9 cellular contexts compared by ENCODE assay signal in the genomic region with DNA sequence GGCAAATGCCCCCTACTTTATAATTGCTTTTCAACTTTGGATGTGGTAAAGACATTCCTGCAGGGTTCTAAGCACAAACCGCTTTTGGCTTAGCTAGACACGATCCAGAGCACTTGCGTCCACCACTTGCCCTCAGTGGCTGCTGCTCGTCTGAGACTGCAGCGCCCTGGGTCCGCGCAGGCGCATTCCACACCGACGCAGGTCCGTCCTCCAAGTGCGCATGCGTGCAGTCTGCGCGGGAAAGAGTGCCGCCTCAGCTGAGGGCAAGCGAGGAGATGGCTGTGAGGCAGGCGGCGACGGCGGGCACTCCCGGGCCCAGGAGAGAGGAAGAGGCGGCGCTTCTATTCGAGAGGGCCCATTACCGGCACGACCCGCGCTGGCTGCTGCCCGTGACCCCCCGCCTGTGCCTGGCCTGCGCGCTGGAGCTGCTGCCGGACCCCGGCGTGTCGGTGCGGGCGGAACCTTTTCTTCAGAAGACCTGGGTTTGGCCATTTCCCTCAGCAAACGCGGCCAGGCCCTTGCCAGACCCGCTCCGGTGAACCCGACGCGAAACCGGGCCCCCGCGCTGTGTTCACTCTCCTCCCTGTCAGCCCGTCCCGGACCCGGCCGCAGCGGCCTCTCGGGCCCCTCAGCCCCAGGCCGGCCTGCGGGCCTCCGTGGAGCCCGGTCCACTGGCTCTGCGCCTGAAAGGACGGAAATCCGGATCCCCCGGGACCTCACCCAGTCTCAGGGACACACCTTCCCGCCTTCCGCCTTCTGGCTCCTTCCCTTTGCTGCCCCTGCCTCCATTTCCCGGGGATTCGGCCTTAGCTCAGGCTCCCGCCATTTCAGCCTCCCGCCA. TPM values are rescaled to one million over a fixed set of nuclear protein-coding genes. Genes with fewer than 3 reads are reported as not detected.
DNase-seq lines count a peak whose midpoint lies in the region; ATAC-seq and TF ChIP-seq lines count a peak whose summit lies in the region.
"Had no signal": no experiment of that assay in that cellular context is flagged by ENCODE, and none has a peak within 500 bp of the region (broad histone marks: within the 10 kb centered on the region; RNA-seq: fewer than 3 reads in every experiment).

A gene with protein sequence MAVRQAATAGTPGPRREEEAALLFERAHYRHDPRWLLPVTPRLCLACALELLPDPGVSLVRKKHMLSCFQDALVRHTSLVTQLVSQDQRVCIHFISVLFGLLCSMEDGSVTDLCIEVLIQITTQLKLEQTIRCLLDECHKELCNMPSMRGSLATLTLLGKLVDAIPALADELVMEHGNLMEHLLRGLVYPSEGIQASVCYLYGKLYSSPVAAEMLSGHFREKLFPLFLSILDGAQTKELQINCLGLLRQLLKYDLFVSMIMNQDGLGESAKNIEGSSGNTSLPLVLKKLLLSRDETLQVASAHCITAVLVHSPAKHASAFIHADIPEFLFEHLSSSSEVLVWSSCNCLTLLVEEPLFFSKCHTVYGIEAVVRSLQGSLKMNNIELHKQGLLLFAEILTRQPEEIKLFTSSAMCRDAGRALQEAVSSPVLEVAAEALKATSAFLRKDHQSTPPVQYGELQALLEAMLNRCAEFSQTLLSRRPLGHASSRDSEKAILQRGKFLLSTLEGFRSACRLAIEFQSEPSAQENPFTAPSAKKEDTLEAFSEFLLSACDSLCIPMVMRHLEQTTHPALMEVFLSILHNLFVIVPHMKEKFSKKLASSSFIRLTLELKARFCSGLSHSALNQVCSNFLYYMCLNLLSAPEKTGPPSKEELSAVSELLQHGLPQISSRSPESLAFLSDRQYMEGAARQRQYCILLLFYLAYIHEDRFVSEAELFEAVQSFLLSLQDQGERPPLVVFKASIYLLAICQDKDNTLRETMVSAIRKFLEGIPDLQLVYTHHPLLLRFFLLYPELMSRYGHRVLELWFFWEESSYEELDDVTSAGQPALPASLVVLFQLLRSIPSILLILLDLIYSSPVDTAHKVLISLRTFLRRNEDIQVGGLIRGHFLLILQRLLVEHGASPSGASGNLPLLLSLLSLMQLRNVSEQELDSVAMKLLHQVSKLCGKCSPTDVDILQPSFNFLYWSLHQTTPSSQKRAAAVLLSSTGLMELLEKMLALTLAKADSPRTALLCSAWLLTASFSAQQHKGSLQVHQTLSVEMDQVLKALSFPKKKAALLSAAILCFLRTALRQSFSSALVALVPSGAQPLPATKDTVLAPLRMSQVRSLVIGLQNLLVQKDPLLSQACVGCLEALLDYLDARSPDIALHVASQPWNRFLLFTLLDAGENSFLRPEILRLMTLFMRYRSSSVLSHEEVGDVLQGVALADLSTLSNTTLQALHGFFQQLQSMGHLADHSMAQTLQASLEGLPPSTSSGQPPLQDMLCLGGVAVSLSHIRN (plus strand): TSS at position 240 of the 841 bp plus-strand sequence. CDS start 36 bp downstream, at position 276.

- H3K27me3 ChIP-seq in lung (ENCODE audit: control insufficient read depth, insufficient read depth), result no peaks in the 10 kb centered on the region

- H3K4me1 Mint-ChIP-seq in activated CD4-positive, alpha-beta T cell treated with anti-CD3 and anti-CD28 coated beads for 36 hours, result peaks cover 11% of the 10 kb centered on the region
- H3K4me1 Mint-ChIP-seq in central memory CD8-positive, alpha-beta T cell, result peaks cover 6% of the 10 kb centered on the region

- 40 to 47% methylated on average over 60 to 69 of the region's 69 CpGs for WGBS in lung, 2 donors

- no peaks in the 10 kb centered on the region for H3K27me3 Mint-ChIP-seq in activated CD4-positive, alpha-beta T cell treated with anti-CD3 and anti-CD28 coated beads for 36 hours
- no peaks in the 10 kb centered on the region for H3K27me3 Mint-ChIP-seq in central memory CD8-positive, alpha-beta T cell

- H3K4me3 ChIP-seq in lung, result no peak within 1 kb of the TSS
- H3K4me3 ChIP-seq: skin epidermis had no signal

- intact Hi-C loops in activated CD4-positive, alpha-beta T cell treated with anti-CD3 and anti-CD28 coated beads for 36 hours (cut with DNase I, micrococcal nuclease), result loop anchor here (1.0 to 5.0 kb wide), 3 partner anchors 83 to 158 kb away; a partner anchor contains a TSS

- POLR2A ChIA-PET in activated CD4-positive, alpha-beta T cell treated with anti-CD3 and anti-CD28 coated beads for 36 hours (lab: Charles Lee), result interaction anchor here (0.6 to 1.5 kb wide), 4 partner anchors 38 to 244 kb away, joined by 3 to 8 read pairs (median 4); a partner anchor contains a TSS

- H3K27ac Mint-ChIP-seq in activated CD4-positive, alpha-beta T cell treated with anti-CD3 and anti-CD28 coated beads for 36 hours, result peak within 1 kb of the TSS; percentile 86
- peak within 1 kb of the TSS; percentile 60 for H3K27ac Mint-ChIP-seq in central memory CD8-positive, alpha-beta T cell (ENCODE audit: low read depth)

- H3K4me1 ChIP-seq in lung (ENCODE audit: control insufficient read depth in 2 of 2, insufficient read depth in 2 of 2, low read length in 2 of 2), result peaks cover 0 to 5% of the 10 kb centered on the region in 2 donors

- H3K9me3 Mint-ChIP-seq in activated CD4-positive, alpha-beta T cell treated with anti-CD3 and anti-CD28 coated beads for 36 hours (ENCODE audit: low read depth), result no peaks in the 10 kb centered on the region
- H3K9me3 Mint-ChIP-seq in central memory CD8-positive, alpha-beta T cell, result no peaks in the 10 kb centered on the region

- CTCF ChIA-PET in activated CD4-positive, alpha-beta T cell treated with anti-CD3 and anti-CD28 coated beads for 36 hours (lab: Charles Lee), result interaction anchor here (0.5 to 3.9 kb wide), 14 partner anchors 8 to 246 kb away, joined by 3 to 39 read pairs (median 4); a partner anchor contains a TSS

- no peaks in the 10 kb centered on the region for H3K36me3 Mint-ChIP-seq in activated CD4-positive, alpha-beta T cell treated with anti-CD3 and anti-CD28 coated beads for 36 hours (ENCODE audit: low read depth)
- H3K36me3 Mint-ChIP-seq in central memory CD8-positive, alpha-beta T cell (ENCODE audit: insufficient read depth), result peaks cover 1% of the 10 kb centered on the region

- ATAC-seq in activated CD4-positive, alpha-beta T cell treated with anti-CD3 and anti-CD28 coated beads for 36 hours, result peak; percentile 82
- ATAC-seq in central memory CD8-positive, alpha-beta T cell (replicated peaks; ENCODE audit: extremely low read depth, poor library complexity, severe bottlenecking), result no peak
- ATAC-seq in lung (ENCODE audit: insufficient read depth, low FRiP score), result no peak

- no peaks in the 10 kb centered on the region for H3K9me3 ChIP-seq in lung (ENCODE audit: control insufficient read depth in 2 of 2, insufficient read depth in 1 of 2, low read length in 1 of 2)

- peak within 1 kb of the TSS; percentile 48 for H3K4me3 Mint-ChIP-seq in activated CD4-positive, alpha-beta T cell treated with anti-CD3 and anti-CD28 coated beads for 36 hours
- H3K4me3 Mint-ChIP-seq in central memory CD8-positive, alpha-beta T cell, result peak within 1 kb of the TSS; percentile 65

- no peak for TF ChIP-seq CTCF in lung (IDR thresholded peaks at IDR 0.05; ENCODE audit: control extremely low read depth, extremely low read depth)

- H3K36me3 ChIP-seq in lung (ENCODE audit: control insufficient read depth in 2 of 2, insufficient read depth in 2 of 2, low read length in 2 of 2), result no peaks in the 10 kb centered on the region

- DNase-seq in GM03348 (ENCODE audit: low spot score), result peak; percentile 88
- DNase-seq in activated CD4-positive, alpha-beta T cell treated with anti-CD3 and anti-CD28 coated beads for 36 hours, result peak; percentile 96
- DNase-seq in central memory CD8-positive, alpha-beta T cell (ENCODE audit: low spot score in 2 of 2), result peak; percentile 56 to 63
- peak; percentile 86 for DNase-seq in lung (ENCODE audit: low spot score)
- DNase-seq in stimulated activated CD4-positive, alpha-beta T cell treated with anti-CD3 and anti-CD28 coated beads, TNF-alpha, amount 100 ng/mL, for 48 hours (ENCODE audit: low read depth in 3 of 3), result peak; percentile 88 to 92 (median 89)
- DNase-seq in NCI-H1930 (lab: John Stamatoyannopoulos, UW), result no peak
- no peak for DNase-seq in NCI-H526 treated with DMSO at 0.1 percent for 48 hours (lab: John Stamatoyannopoulos, UW)
- no peak for DNase-seq in NCI-H146 treated with DMSO at 0.1 percent for 48 hours (lab: John Stamatoyannopoulos, UW; ENCODE audit: unreplicated experiment)

- no peak within 1 kb of the TSS for H3K27ac ChIP-seq in lung (ENCODE audit: low read depth in 1 of 2, low read length in 1 of 2)
- H3K27ac ChIP-seq: skin epidermis had no signal

RNA-seq across cellular contexts. Expression of the gene that starts here (rescaled TPM):
- total RNA-seq in activated CD4-positive, alpha-beta T cell treated with anti-CD3 and anti-CD28 coated beads for 36 hours, result 10 to 100 TPM; 31.5 to 36.8 TPM
- total RNA-seq in lung, result 1 to 10 TPM; 3.4 to 7.6 TPM
- 10 to 100 TPM in 1 of 2 donors, 1 to 10 TPM in 1; 5.7 to 18.0 TPM for polyA plus RNA-seq in lung

Comparison
In these comparisons a context has a peak if more than half of its experiments do, and no peak if none do; other contexts are left out.
1. DNase-seq: peak in GM03348 (single experiment), activated CD4-positive, alpha-beta T cell treated with anti-CD3 and anti-CD28 coated beads for 36 hours (single experiment), central memory CD8-positive, alpha-beta T cell (2 of 2), lung (single experiment) and stimulated activated CD4-positive, alpha-beta T cell treated with anti-CD3 and anti-CD28 coated beads, TNF-alpha, amount 100 ng/mL, for 48 hours (3 of 3); none in NCI-H1930 (0 of 2), NCI-H526 treated with DMSO at 0.1 percent for 48 hours (single experiment) and NCI-H146 treated with DMSO at 0.1 percent for 48 hours (single experiment).